Comparison of ENCODE assay signal across 8 cellular contexts in the genomic region with DNA sequence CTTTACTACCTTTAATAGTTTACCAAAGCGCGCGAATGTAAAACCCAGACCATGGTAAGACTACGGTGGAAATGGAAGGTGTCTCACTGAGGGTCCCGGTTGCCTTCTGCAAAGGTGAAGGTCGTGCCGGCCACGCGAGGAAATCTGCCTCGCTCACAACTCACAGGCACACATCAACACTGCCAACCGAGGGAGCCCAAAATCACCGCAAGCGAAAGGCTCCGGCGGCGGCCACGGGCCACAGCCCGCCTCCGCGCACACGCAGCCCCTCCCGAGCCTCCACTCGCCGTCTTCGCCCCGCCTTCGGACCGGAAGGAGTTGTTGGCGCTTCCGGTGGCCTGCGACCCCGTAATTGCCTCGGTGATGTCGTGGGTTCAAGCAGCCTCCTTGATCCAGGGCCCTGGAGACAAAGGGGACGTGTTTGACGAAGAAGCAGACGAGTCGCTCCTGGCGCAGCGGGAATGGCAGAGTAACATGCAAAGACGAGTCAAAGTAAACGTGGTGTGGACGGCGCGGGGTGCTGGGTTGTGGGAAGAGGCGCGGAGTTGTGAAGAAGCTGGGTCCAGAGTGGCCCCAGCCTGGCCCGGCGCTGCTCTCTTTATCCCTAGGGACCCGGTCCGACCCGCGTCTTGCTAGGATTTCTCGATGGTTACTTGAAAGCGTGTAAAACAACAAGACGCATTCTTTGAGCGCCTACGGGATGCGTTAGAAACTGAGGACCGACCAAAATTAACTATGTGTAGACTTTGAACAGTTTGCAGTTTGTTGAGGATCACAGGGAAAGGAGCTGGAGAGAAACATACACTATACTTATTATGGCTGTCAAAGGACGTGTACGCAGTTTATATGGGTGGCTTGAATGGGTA. TPM values are rescaled to one million over a fixed set of nuclear protein-coding genes. Genes with fewer than 3 reads are reported as not detected.
DNase-seq lines count a peak whose midpoint lies in the region; ATAC-seq and TF ChIP-seq lines count a peak whose summit lies in the region.

A gene with protein sequence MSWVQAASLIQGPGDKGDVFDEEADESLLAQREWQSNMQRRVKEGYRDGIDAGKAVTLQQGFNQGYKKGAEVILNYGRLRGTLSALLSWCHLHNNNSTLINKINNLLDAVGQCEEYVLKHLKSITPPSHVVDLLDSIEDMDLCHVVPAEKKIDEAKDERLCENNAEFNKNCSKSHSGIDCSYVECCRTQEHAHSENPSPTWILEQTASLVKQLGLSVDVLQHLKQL (plus strand): TSS at position 349 of the 866 bp plus-strand sequence. CDS start 15 bp downstream, at position 364.

- under 1% methylated on average over 46 of the region's 62 CpGs for WGBS in mammary epithelial cell (ENCODE audit: low coverage, missing lambda C conversion rate)
- under 1% methylated on average over 62 of the region's 62 CpGs for WGBS in smooth muscle cell (ENCODE audit: low lambda C conversion rate)

- H3K4me1 ChIP-seq in mammary epithelial cell (ENCODE audit: insufficient read depth, low read length): peaks cover 9% of the 10 kb centered on the region
- peaks cover 14% of the 10 kb centered on the region for H3K4me1 ChIP-seq in smooth muscle cell (ENCODE audit: low read depth)

- no peaks in the 10 kb centered on the region for H3F3A ChIP-seq in smooth muscle cell (ENCODE audit: low read depth)

- peak within 1 kb of the TSS; percentile 90 for H2AFZ ChIP-seq in mammary epithelial cell (ENCODE audit: low read depth, low read length)
- H2AFZ ChIP-seq in smooth muscle cell (ENCODE audit: low read depth): peak within 1 kb of the TSS; percentile 99

- in situ Hi-C loops in ACHN (cut with HindIII; ENCODE audit: low pct_ligation_motif_present, low pct_unique_long_range_greater_than_20kb, low sequenced_read_pairs): no loop called here
- in situ Hi-C loops in mammary epithelial cell (cut with MboI; ENCODE audit: low sequenced_read_pairs in 2 of 2): no loop called here

- no peaks in the 10 kb centered on the region for H3K9me3 ChIP-seq in mammary epithelial cell (replicated peaks; ENCODE audit: insufficient read depth, low read length)
- no peaks in the 10 kb centered on the region for H3K9me3 ChIP-seq in smooth muscle cell (replicated peaks; ENCODE audit: low read depth)

- DNase-seq in ACHN (peak; percentile 81), NCI-H2171 treated with DMSO at 0.1 percent for 48 hours (lab: John Stamatoyannopoulos, UW) (peak; percentile 88), mammary epithelial cell (peak; percentile 72), iPS-NIHi11 (ENCODE audit: low spot score) (peak; percentile 91), smooth muscle cell (lab: John Stamatoyannopoulos, UW; ENCODE audit: unreplicated experiment) (peak; percentile 32)

- dilution Hi-C loops in mammary epithelial cell (cut with HindIII; ENCODE audit: low sequenced_read_pairs): no loop called here

- ATAC-seq in GM18870 (IDR thresholded peaks at IDR 0.05; ENCODE audit: unreplicated experiment) (peak; percentile 92), HG03108 (IDR thresholded peaks at IDR 0.05; ENCODE audit: unreplicated experiment) (peak; percentile 98)

- CTCF ChIA-PET in mammary epithelial cell (lab: Charles Lee; ENCODE audit: low non-redundant PET): interaction anchor here (0.7 kb wide), 1 partner anchor 188 kb away, joined by 3 read pairs; no protein-coding TSS in a partner anchor

- BruUV-seq in mammary epithelial cell (replicated peaks; lab: Mats Ljungman, UMichigan): TSS peak; percentile 70

- H3K9ac ChIP-seq in mammary epithelial cell (ENCODE audit: insufficient read depth, low read length): peak within 1 kb of the TSS; percentile 92
- peak within 1 kb of the TSS; percentile 82 for H3K9ac ChIP-seq in smooth muscle cell (ENCODE audit: low read depth)

- H3K79me2 ChIP-seq in mammary epithelial cell (ENCODE audit: insufficient read depth, low read length) (peaks cover 32% of the 10 kb centered on the region), smooth muscle cell (ENCODE audit: low read depth) (peaks cover 33% of the 10 kb centered on the region)

- H3K4me3 ChIP-seq in WI38 (ENCODE audit: low read depth, low read length) (peak within 1 kb of the TSS; percentile 76), mammary epithelial cell (replicated peaks in 1 of 3; ENCODE audit: insufficient read depth in 1 of 3, low read depth in 2 of 3, low read length in 3 of 3) (peak within 1 kb of the TSS; percentile 70 to 97 (median 85)), smooth muscle cell (peak within 1 kb of the TSS; percentile 98)

- H3K27ac ChIP-seq in mammary epithelial cell (ENCODE audit: insufficient read depth, low read depth, low read length) (peak within 1 kb of the TSS; percentile 65), smooth muscle cell (ENCODE audit: low read depth) (peak within 1 kb of the TSS; percentile 44)

- H3K36me3 ChIP-seq in mammary epithelial cell (ENCODE audit: insufficient read depth, low read length) (no peaks in the 10 kb centered on the region), smooth muscle cell (ENCODE audit: low read depth) (no peaks in the 10 kb centered on the region)

- no peak for TF ChIP-seq CTCF in WI38 (IDR thresholded peaks at IDR 0.05; ENCODE audit: low read depth, low read length)
- TF ChIP-seq CTCF in mammary epithelial cell (conservative IDR thresholded peaks at IDR 0.05 in 1 of 2, IDR thresholded peaks at IDR 0.05 in 1 of 2; ENCODE audit: extremely low read depth in 1 of 2, insufficient read depth in 1 of 2, low read depth in 1 of 2, low read length in 2 of 2): no peak
- no peak for TF ChIP-seq CTCF in smooth muscle cell (IDR thresholded peaks at IDR 0.05; ENCODE audit: borderline replicate concordance, insufficient read depth, poor library complexity, severe bottlenecking)

- H3K4me2 ChIP-seq in mammary epithelial cell (ENCODE audit: insufficient read depth, low read depth, low read length) (peak within 1 kb of the TSS; percentile 95), smooth muscle cell (peak within 1 kb of the TSS; percentile 91)

- H3K27me3 ChIP-seq in mammary epithelial cell (ENCODE audit: insufficient read depth, low read length) (no peaks in the 10 kb centered on the region), smooth muscle cell (ENCODE audit: low read depth) (no peaks in the 10 kb centered on the region)

- H4K20me1 ChIP-seq in mammary epithelial cell (ENCODE audit: insufficient read depth, low read length): no peaks in the 10 kb centered on the region
- H4K20me1 ChIP-seq in smooth muscle cell (ENCODE audit: low read depth): peaks cover 22% of the 10 kb centered on the region

- intact Hi-C loops in mammary epithelial cell (cut with micrococcal nuclease): no loop called here

RNA-seq across cellular contexts. Expression of the gene that starts here (rescaled TPM):
- total RNA-seq in mammary epithelial cell (10 to 100 TPM; 22.7 to 23.1 TPM), smooth muscle cell (19.6 and 28.3 TPM in 2 replicates)
- polyA plus RNA-seq in mammary epithelial cell (19.6 TPM), smooth muscle cell (29.1 and 32.5 TPM in 2 replicates)
- polyA minus RNA-seq in mammary epithelial cell: not detected

Comparison
In these comparisons a context has a peak if more than half of its experiments do, and no peak if none do; other contexts are left out.
1. Peak in every context shown above with its lines: DNase-seq, ATAC-seq, H3K4me3 ChIP-seq and H3K27ac ChIP-seq.
2. DNase-seq: peak in every context shown above with its lines; median percentile 91 in iPS-NIHi11; 88 in NCI-H2171 treated with DMSO at 0.1 percent for 48 hours; 81 in ACHN; 72 in mammary epithelial cell; 32 in smooth muscle cell.